ENCODE assay signal across 8 cellular contexts in genomic region chr2:127106457-127106997, GRCh38. TPM values are rescaled to one million over a fixed set of nuclear protein-coding genes. Genes with fewer than 3 reads are reported as not detected.
DNase-seq lines count a peak whose midpoint lies in the region; ATAC-seq and TF ChIP-seq lines count a peak whose summit lies in the region.

No MANE protein-coding gene starts in this region.

- TF ChIP-seq POLR2A in spleen (IDR thresholded peaks at IDR 0.05): no peak

- no peak for ATAC-seq in DND-41 (ENCODE audit: insufficient read depth, low read depth)
- ATAC-seq in GM21529 (IDR thresholded peaks at IDR 0.05; ENCODE audit: unreplicated experiment): peak; percentile 11

- intact Hi-C loops in spleen (cut with DNase I; ENCODE audit: low total_unique reads): no loop called here

- H3K9ac ChIP-seq in DND-41 (ENCODE audit: low read depth, low read length) (peak overlapping the region; percentile 24; the same call in 1 of the 2 replicates), HUES64 (ENCODE audit: low read depth, low read length) (peak overlapping the region; percentile 66)

- H3K36me3 ChIP-seq in DND-41 (ENCODE audit: insufficient read depth, low read length) (no peaks in the 10 kb centered on the region), HUES64 (ENCODE audit: insufficient read depth, low read length) (no peaks in the 10 kb centered on the region), spleen (no peaks in the 10 kb centered on the region)

- WGBS in HUES64: under 1% methylated on average over 45 of the region's 45 CpGs
- WGBS in spleen, 5 donors: 0 to 1% (median 1%) methylated on average over 20 to 45 of the region's 45 CpGs

- H3K27me3 ChIP-seq in DND-41 (ENCODE audit: insufficient read depth, low read length, poor library complexity) (peaks cover 28% of the 10 kb centered on the region), HUES64 (ENCODE audit: insufficient read depth, low read length) (peaks cover 19% of the 10 kb centered on the region), spleen (replicated peaks in 1 of 7) (peaks cover 0 to 24% (median 12%) of the 10 kb centered on the region in 7 donors)

- H3K4me2 ChIP-seq in DND-41 (ENCODE audit: insufficient read depth, low read length): peak overlapping the region; percentile 69

- no peaks in the 10 kb centered on the region; the same call in 1 of the 2 replicates for H4K20me1 ChIP-seq in DND-41 (ENCODE audit: insufficient read depth, low read length)

- in situ Hi-C loops in astrocyte of the cerebellum (cut with HindIII; ENCODE audit: low sequenced_read_pairs): no loop called here

- H2AFZ ChIP-seq in DND-41 (ENCODE audit: low read depth, low read length): no peak overlapping the region

- peak overlapping the region in 1 of 2 experiments; percentile 51; a peak in 2 of 4 replicates for H3K4me3 ChIP-seq in DND-41 (ENCODE audit: low read depth in 1 of 2, low read length in 2 of 2)
- peak overlapping the region; percentile 84 for H3K4me3 ChIP-seq in HUES64 (ENCODE audit: low read length)
- H3K4me3 ChIP-seq in astrocyte of the cerebellum (ENCODE audit: low read depth, low read length): peak overlapping the region; percentile 82
- H3K4me3 ChIP-seq in spleen: peak overlapping the region; percentile 71 to 96 (median 88)

- no peak for DNase-seq in DND-41
- no peak for DNase-seq in astrocyte of the cerebellum (ENCODE audit: low read depth)
- peak; percentile 66 for DNase-seq in iPS-NIHi11 (ENCODE audit: low spot score)
- peak; percentile 84 for DNase-seq in spleen
- no peak for DNase-seq in AML-193 (lab: John Stamatoyannopoulos, UW)
- DNase-seq in KG1 (lab: John Stamatoyannopoulos, UW): no peak

- H3K4me1 ChIP-seq in DND-41 (ENCODE audit: insufficient read depth, low read length) (peaks cover 13% of the 10 kb centered on the region; the same call in 1 of the 2 replicates), HUES64 (ENCODE audit: insufficient read depth, low read length) (peaks cover 7% of the 10 kb centered on the region; the same call in 1 of the 2 replicates), spleen (peaks cover 10 to 80% (median 56%) of the 10 kb centered on the region in 6 donors)

- H3K79me2 ChIP-seq in DND-41 (ENCODE audit: insufficient read depth, low read length): no peaks in the 10 kb centered on the region

- H3K27ac ChIP-seq in DND-41 (ENCODE audit: low read length) (no peak overlapping the region), HUES64 (ENCODE audit: low read depth, low read length) (no peak overlapping the region), spleen (peak overlapping the region; percentile 54 to 87 (median 84))

- no peaks in the 10 kb centered on the region for H3K9me3 ChIP-seq in DND-41 (ENCODE audit: insufficient read depth, low read length, severe bottlenecking)
- H3K9me3 ChIP-seq in HUES64 (ENCODE audit: insufficient read depth, low read depth, low read length): no peaks in the 10 kb centered on the region
- H3K9me3 ChIP-seq in spleen: no peaks in the 10 kb centered on the region

- no peak for TF ChIP-seq CTCF in DND-41 (IDR thresholded peaks at IDR 0.05; ENCODE audit: borderline replicate concordance, extremely low read depth, low read length, poor library complexity, severe bottlenecking)
- TF ChIP-seq CTCF in astrocyte of the cerebellum (IDR thresholded peaks at IDR 0.05; ENCODE audit: low read depth, low read length, missing control alignments): no peak
- TF ChIP-seq CTCF in spleen (IDR thresholded peaks at IDR 0.05 in 8 of 11, conservative IDR thresholded peaks at IDR 0.05 in 3 of 11): no peak

RNA-seq across cellular contexts. Expression of gene BIN1, which starts 0.4 kb away (rescaled TPM):
- 41.0 TPM for polyA plus RNA-seq in HUES64 (2013, experiment 1 of 2)
- 45.4 TPM for polyA plus RNA-seq in HUES64 (2013, experiment 2 of 2)
- 100 to 1,000 TPM in 2 of 7 donors, 10 to 100 TPM in 5; 60.0 to 123 (median 68.8) TPM for total RNA-seq in spleen
- 100 to 1,000 TPM in 1 of 3 donors, 10 to 100 TPM in 2; 57.2 to 106 (median 71.9) TPM for polyA plus RNA-seq in spleen

Comparison
In these comparisons a context has a peak if more than half of its experiments do, and no peak if none do; other contexts are left out.
1. DNase-seq: peak in iPS-NIHi11 (single experiment) and spleen (single experiment); none in DND-41 (single experiment), astrocyte of the cerebellum (single experiment), AML-193 (0 of 2) and KG1 (single experiment).
2. H3K27ac ChIP-seq: peak in spleen (8 of 8); none in DND-41 (single experiment) and HUES64 (single experiment).